ENCODE assay signal across 14 cellular contexts in genomic region chr13:27053902-27054595, GRCh38.
DNase-seq lines count a peak whose midpoint lies in the region; ATAC-seq and TF ChIP-seq lines count a peak whose summit lies in the region.
"Had no signal": no experiment of that assay in that cellular context is flagged by ENCODE, and none has a peak within 500 bp of the region (broad histone marks: within the 10 kb centered on the region; RNA-seq: fewer than 3 reads in every experiment).

No MANE protein-coding gene starts in this region.

- no peak overlapping the region for H3K18ac ChIP-seq in mesendoderm (ENCODE audit: low read length)

- no peak overlapping the region for H3K23ac ChIP-seq in mesendoderm (ENCODE audit: low read length)

- no peak overlapping the region for H3K9ac ChIP-seq in Loucy (ENCODE audit: low read depth, low read length, poor library complexity, severe bottlenecking)
- H3K9ac ChIP-seq in mesendoderm (ENCODE audit: low read length), result no peak overlapping the region

- H3K36me3 ChIP-seq in Loucy (ENCODE audit: insufficient read depth, low read length) (no peaks in the 10 kb centered on the region), mesendoderm (ENCODE audit: control insufficient read depth, insufficient read depth, low read length) (no peaks in the 10 kb centered on the region), aorta (ENCODE audit: control insufficient read depth in 1 of 2, insufficient read depth in 2 of 2, low read length in 1 of 2) (peaks cover 0 to 3% of the 10 kb centered on the region in 2 donors)

- WGBS in mesendoderm (ENCODE audit: extremely low coverage, insufficient coverage, low lambda C conversion rate), result no CpG with 5 or more reads among the region's 6 CpGs
- WGBS in aorta, 2 donors, result 62 to 63% methylated on average over 6 of the region's 6 CpGs

- no peaks in the 10 kb centered on the region for H3F3A ChIP-seq in Loucy (ENCODE audit: low read depth)

- H3K27me3 Mint-ChIP-seq in chondrocyte (ENCODE audit: low read depth), result no peaks in the 10 kb centered on the region
- no peaks in the 10 kb centered on the region for H3K27me3 Mint-ChIP-seq in T-helper 2 cell treated with Interferon-gamma antibody and Interleukin-4, amounts not matched to agents 5 μg/mL and 100 μg/mL, for 36 hours (ENCODE audit: low read depth)
- H3K27me3 Mint-ChIP-seq: activated CD4-positive, alpha-beta T cell treated with anti-CD3 and anti-CD28 coated beads for 36 hours; activated naive CD4-positive, alpha-beta T cell treated with anti-CD3 and anti-CD28 coated beads, Interleukin-2, amount 50 U/mL, for 24 hours had no signal

- H3K27me3 ChIP-seq in Loucy (ENCODE audit: insufficient read depth, low read length, poor library complexity, severe bottlenecking), result no peaks in the 10 kb centered on the region
- no peaks in the 10 kb centered on the region for H3K27me3 ChIP-seq in mesendoderm (ENCODE audit: insufficient read depth, low read length, poor library complexity)
- no peaks in the 10 kb centered on the region for H3K27me3 ChIP-seq in aorta (ENCODE audit: control insufficient read depth in 1 of 2, insufficient read depth in 2 of 2, low read length in 1 of 2)

- peak; percentile 31 for DNase-seq in Ammon's horn (ENCODE audit: low spot score)
- no peak for DNase-seq in chondrocyte (ENCODE audit: low spot score)
- DNase-seq in mesendoderm, result peak; percentile 56
- no peak for DNase-seq in aorta
- DNase-seq in T-helper 2 cell treated with Interferon-gamma antibody and Interleukin-4, amounts not matched to agents 5 μg/mL and 100 μg/mL, for 36 hours (ENCODE audit: low spot score), result no peak
- DNase-seq: activated CD4-positive, alpha-beta T cell treated with anti-CD3 and anti-CD28 coated beads for 36 hours; Calu3; left ventricle myocardium superior; NCI-H1694 had no signal

- H3K4me1 Mint-ChIP-seq in chondrocyte (ENCODE audit: low read depth), result peaks cover 28% of the 10 kb centered on the region
- peaks cover 19% of the 10 kb centered on the region for H3K4me1 Mint-ChIP-seq in T-helper 2 cell treated with Interferon-gamma antibody and Interleukin-4, amounts not matched to agents 5 μg/mL and 100 μg/mL, for 36 hours (ENCODE audit: low read depth)

- no peak overlapping the region for H3K4me3 ChIP-seq in Loucy (ENCODE audit: low read length, poor library complexity, severe bottlenecking)
- H3K4me3 ChIP-seq in mesendoderm (ENCODE audit: low read length), result no peak overlapping the region
- no peak overlapping the region for H3K4me3 ChIP-seq in aorta (ENCODE audit: low read length in 2 of 2)

- no peak overlapping the region for H2BK5ac ChIP-seq in mesendoderm (ENCODE audit: low read length)

- H2AK5ac ChIP-seq in mesendoderm (ENCODE audit: low read length), result no peak overlapping the region

- H3K27ac Mint-ChIP-seq in chondrocyte (ENCODE audit: unreplicated experiment), result peak overlapping the region; percentile 53
- no peak overlapping the region for H3K27ac Mint-ChIP-seq in T-helper 2 cell treated with Interferon-gamma antibody and Interleukin-4, amounts not matched to agents 5 μg/mL and 100 μg/mL, for 36 hours
- H3K27ac Mint-ChIP-seq: activated CD4-positive, alpha-beta T cell treated with anti-CD3 and anti-CD28 coated beads for 36 hours; activated naive CD4-positive, alpha-beta T cell treated with anti-CD3 and anti-CD28 coated beads, Interleukin-2, amount 50 U/mL, for 24 hours had no signal

- H4K8ac ChIP-seq in mesendoderm (ENCODE audit: low read depth, low read length), result no peak overlapping the region

- no peak overlapping the region for H4K5ac ChIP-seq in mesendoderm (ENCODE audit: low read length)

- H3K4me1 ChIP-seq in Loucy (ENCODE audit: insufficient read depth, low read length, poor library complexity, severe bottlenecking), result peaks cover 28% of the 10 kb centered on the region
- peaks cover 9% of the 10 kb centered on the region for H3K4me1 ChIP-seq in mesendoderm (ENCODE audit: control insufficient read depth, low read depth, low read length)
- no peaks in the 10 kb centered on the region for H3K4me1 ChIP-seq in aorta (ENCODE audit: control insufficient read depth in 1 of 2, insufficient read depth in 2 of 2, low read length in 2 of 2)

- no peaks in the 10 kb centered on the region for H3K36me3 Mint-ChIP-seq in chondrocyte (ENCODE audit: low read depth)
- H3K36me3 Mint-ChIP-seq in T-helper 2 cell treated with Interferon-gamma antibody and Interleukin-4, amounts not matched to agents 5 μg/mL and 100 μg/mL, for 36 hours (ENCODE audit: low read depth), result no peaks in the 10 kb centered on the region

- TF ChIP-seq CTCF in Loucy (conservative IDR thresholded peaks at IDR 0.05; ENCODE audit: low read length) (no peak), chondrocyte (IDR thresholded peaks at IDR 0.05) (no peak)

- H3K9me3 ChIP-seq in Loucy (ENCODE audit: insufficient read depth, low read depth, low read length), result no peaks in the 10 kb centered on the region
- peaks cover 3% of the 10 kb centered on the region for H3K9me3 ChIP-seq in aorta (ENCODE audit: control insufficient read depth, low read length)

- H3K4me2 ChIP-seq in Loucy (ENCODE audit: low read depth, low read length, poor library complexity, severe bottlenecking) (peak overlapping the region; percentile 39), mesendoderm (ENCODE audit: low read length) (no peak overlapping the region)

- H3K79me1 ChIP-seq in mesendoderm (ENCODE audit: low read length), result no peaks in the 10 kb centered on the region

- H3K79me2 ChIP-seq in Loucy (ENCODE audit: insufficient read depth, low read length), result no peaks in the 10 kb centered on the region
- no peaks in the 10 kb centered on the region for H3K79me2 ChIP-seq in mesendoderm (ENCODE audit: control insufficient read depth, insufficient read depth, low read length)

- H3K9me3 Mint-ChIP-seq in chondrocyte (ENCODE audit: low read depth), result no peaks in the 10 kb centered on the region
- H3K9me3 Mint-ChIP-seq in T-helper 2 cell treated with Interferon-gamma antibody and Interleukin-4, amounts not matched to agents 5 μg/mL and 100 μg/mL, for 36 hours, result no peaks in the 10 kb centered on the region
- H3K9me3 Mint-ChIP-seq: activated naive CD4-positive, alpha-beta T cell treated with anti-CD3 and anti-CD28 coated beads, Interleukin-2, amount 50 U/mL, for 24 hours had no signal

- H2BK120ac ChIP-seq in mesendoderm (ENCODE audit: low read depth, low read length), result no peak overlapping the region

- no peak overlapping the region for H2BK15ac ChIP-seq in mesendoderm (replicated peaks; ENCODE audit: low read depth)

- intact Hi-C loops in aorta (cut with DNase I), result no loop called here

- H2AFZ ChIP-seq in Loucy (ENCODE audit: low read length), result no peak overlapping the region

- no peak overlapping the region for H3K4ac ChIP-seq in mesendoderm (ENCODE audit: low read depth, low read length)

- H3K9me2 ChIP-seq in Loucy (replicated peaks; ENCODE audit: low read depth, low read length), result no peaks in the 10 kb centered on the region

- H3K4me3 Mint-ChIP-seq in chondrocyte (ENCODE audit: unreplicated experiment), result no peak overlapping the region
- H3K4me3 Mint-ChIP-seq in T-helper 2 cell treated with Interferon-gamma antibody and Interleukin-4, amounts not matched to agents 5 μg/mL and 100 μg/mL, for 36 hours, result no peak overlapping the region
- H3K4me3 Mint-ChIP-seq: activated CD4-positive, alpha-beta T cell treated with anti-CD3 and anti-CD28 coated beads for 36 hours; activated naive CD4-positive, alpha-beta T cell treated with anti-CD3 and anti-CD28 coated beads, Interleukin-2, amount 50 U/mL, for 24 hours had no signal

- no peak overlapping the region for H3K27ac ChIP-seq in mesendoderm (ENCODE audit: low read depth, low read length)
- H3K27ac ChIP-seq in aorta (ENCODE audit: low read depth in 1 of 2, low read length in 2 of 2), result no peak overlapping the region

- H3K56ac ChIP-seq in mesendoderm (ENCODE audit: low read length), result no peak overlapping the region

- H4K20me1 ChIP-seq in Loucy (ENCODE audit: insufficient read depth, low read length, poor library complexity, severe bottlenecking), result no peaks in the 10 kb centered on the region

- no peak for ATAC-seq in GM21447 (IDR thresholded peaks at IDR 0.05; ENCODE audit: unreplicated experiment)
- ATAC-seq in GM21360 (IDR thresholded peaks at IDR 0.05; ENCODE audit: unreplicated experiment), result no peak
- no peak for ATAC-seq in aorta (ENCODE audit: low FRiP score)
- ATAC-seq: activated CD4-positive, alpha-beta T cell treated with anti-CD3 and anti-CD28 coated beads for 36 hours; left ventricle myocardium superior; sciatic nerve had no signal

Comparison
In these comparisons a context has a peak if more than half of its experiments do, and no peak if none do; other contexts are left out.
1. DNase-seq: peak in Ammon's horn (single experiment) and mesendoderm (single experiment); none in chondrocyte (single experiment), aorta (0 of 2) and T-helper 2 cell treated with Interferon-gamma antibody and Interleukin-4, amounts not matched to agents 5 μg/mL and 100 μg/mL, for 36 hours (single experiment).